Comparison of ENCODE assay signal across 1 cellular context in the genomic region with DNA sequence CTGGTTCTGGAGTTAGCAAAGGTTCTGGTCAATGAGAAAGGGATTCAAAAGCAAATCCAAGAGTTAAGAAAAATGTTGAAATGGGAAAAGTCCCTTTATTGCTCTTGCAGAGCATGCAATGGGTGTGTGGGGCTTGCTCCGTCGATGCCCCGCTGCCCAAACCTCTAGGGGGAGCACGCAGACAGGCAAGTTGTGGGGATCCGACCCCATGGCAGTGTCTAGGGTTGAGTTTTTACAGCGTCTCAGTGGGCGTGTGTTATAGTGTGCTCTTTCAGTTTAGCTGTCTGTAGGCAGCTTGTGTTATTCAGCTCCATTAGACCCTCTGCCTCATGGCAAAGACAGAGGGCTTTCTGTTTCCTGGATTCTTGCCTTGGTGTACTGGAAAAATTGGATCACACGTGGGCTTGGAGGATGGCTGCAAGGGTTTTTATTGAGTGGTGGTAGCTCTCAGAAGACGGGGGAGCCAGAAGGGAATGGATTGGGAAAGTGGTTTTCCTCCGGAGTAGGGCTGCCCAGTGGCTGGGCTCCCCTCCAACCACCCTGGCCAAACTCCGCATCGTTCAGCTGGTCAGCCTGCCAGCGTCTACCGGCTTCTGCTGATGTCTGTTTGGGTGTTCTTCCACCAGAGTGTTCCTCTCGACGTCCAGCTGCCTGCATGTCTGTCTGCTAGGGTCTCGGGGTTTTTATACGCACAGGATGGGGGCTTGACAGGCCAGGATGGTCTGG.
TF ChIP-seq lines count a peak whose summit lies in the region.

No MANE protein-coding gene starts in this region.

TF ChIP-seq in SK-N-SH, 30 proteins besides CTCF, POLR2A, EP300 and RAD21 (continued from another document):
- TF ChIP-seq, protein P1, sequence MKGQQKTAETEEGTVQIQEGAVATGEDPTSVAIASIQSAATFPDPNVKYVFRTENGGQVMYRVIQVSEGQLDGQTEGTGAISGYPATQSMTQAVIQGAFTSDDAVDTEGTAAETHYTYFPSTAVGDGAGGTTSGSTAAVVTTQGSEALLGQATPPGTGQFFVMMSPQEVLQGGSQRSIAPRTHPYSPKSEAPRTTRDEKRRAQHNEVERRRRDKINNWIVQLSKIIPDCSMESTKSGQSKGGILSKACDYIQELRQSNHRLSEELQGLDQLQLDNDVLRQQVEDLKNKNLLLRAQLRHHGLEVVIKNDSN (IDR thresholded peaks at IDR 0.05; ENCODE audit: borderline replicate concordance, low read depth) = no peak
- TF ChIP-seq JUND (IDR thresholded peaks at IDR 0.05) (no peak), ELF1 (IDR thresholded peaks at IDR 0.05) (no peak), FOSL2 (IDR thresholded peaks at IDR 0.05; ENCODE audit: borderline replicate concordance, low read depth) (no peak)
